In genomic region chr22:45863981-45864751, GRCh38 we compare ENCODE assay signal across 8 cellular contexts.
DNase-seq lines count a peak whose midpoint lies in the region; ATAC-seq and TF ChIP-seq lines count a peak whose summit lies in the region.

No MANE protein-coding gene starts in this region.

- CTCF ChIA-PET in AG04449 (lab: Yijun Ruan, JAX): interaction anchor here (0.7 to 5.4 kb wide), 62 partner anchors 10 to 423 kb away, joined by 3 to 66 read pairs (median 5); no protein-coding TSS in a partner anchor

- in situ Hi-C loops in GM23248 (cut with MboI): no loop called here

- no peak overlapping the region for H3K4me2 ChIP-seq in GM23248 (ENCODE audit: unreplicated experiment)

- WGBS in GM23248 (ENCODE audit: low coverage in 1 of 2, low lambda C conversion rate in 2 of 2, missing lambda C conversion rate in 2 of 2), 2 experiments: 26 to 27% methylated on average over 19 of the region's 19 CpGs

- no peaks in the 10 kb centered on the region for H3K9me3 ChIP-seq in GM23248 (ENCODE audit: low read depth)
- no peaks in the 10 kb centered on the region for H3K9me3 ChIP-seq in effector memory CD4-positive, alpha-beta T cell (ENCODE audit: control insufficient read depth, low read length)

- H3K27ac ChIP-seq in GM23248: no peak overlapping the region
- no peak overlapping the region for H3K27ac ChIP-seq in effector memory CD4-positive, alpha-beta T cell (ENCODE audit: insufficient read depth, low read length, poor library complexity, severe bottlenecking)

- H3K4me3 ChIP-seq in AG04449 (ENCODE audit: low read depth, low read length): no peak overlapping the region
- no peak overlapping the region for H3K4me3 ChIP-seq in GM23248
- H3K4me3 ChIP-seq in effector memory CD4-positive, alpha-beta T cell (ENCODE audit: insufficient read depth, low read depth, low read length, poor library complexity, severe bottlenecking): no peak overlapping the region

- DNase-seq in AG04449 (ENCODE audit: low read depth, low spot score): no peak
- peak; percentile 54 for DNase-seq in GM23248
- DNase-seq in NCI-H526 (lab: John Stamatoyannopoulos, UW): peak; percentile 5 to 71
- peak; percentile 86 for DNase-seq in activated CD4-positive, alpha-beta T cell treated with anti-CD3 and anti-CD28 coated beads, Interleukin-2, amount 50 U/mL, for 48 hours
- peak in 2 of 3 donors; percentile 8 to 43 for DNase-seq in effector memory CD4-positive, alpha-beta T cell
- peak; percentile 40 for DNase-seq in middle frontal gyrus (ENCODE audit: extremely low spot score, low spot score)
- DNase-seq in stimulated activated CD8-positive, alpha-beta memory T cell treated with anti-CD3 and anti-CD28 coated beads, Interleukin-4, amount 100 ng/mL, for 24 hours (ENCODE audit: low read depth): peak; percentile 68

- no peaks in the 10 kb centered on the region for H3K9me2 ChIP-seq in GM23248 (ENCODE audit: insufficient read depth)

- H3K36me3 ChIP-seq in GM23248 (ENCODE audit: low read depth): no peaks in the 10 kb centered on the region
- H3K36me3 ChIP-seq in effector memory CD4-positive, alpha-beta T cell (ENCODE audit: control insufficient read depth, insufficient read depth, low read length): no peaks in the 10 kb centered on the region

- no peak overlapping the region for H2AFZ ChIP-seq in GM23248

- no peaks in the 10 kb centered on the region for H3K79me2 ChIP-seq in GM23248 (ENCODE audit: insufficient read depth)

- peak; percentile 88 for TF ChIP-seq CTCF in AG04449 (IDR thresholded peaks at IDR 0.05; ENCODE audit: insufficient read depth, low read length, missing control alignments)

- H3K9ac ChIP-seq in GM23248: no peak overlapping the region

- ATAC-seq in GM21447 (IDR thresholded peaks at IDR 0.05; ENCODE audit: unreplicated experiment): no peak

- H3K4me1 ChIP-seq in GM23248 (ENCODE audit: insufficient read depth): no peaks in the 10 kb centered on the region; the same call in 1 of the 2 replicates
- no peaks in the 10 kb centered on the region for H3K4me1 ChIP-seq in effector memory CD4-positive, alpha-beta T cell (ENCODE audit: control insufficient read depth, insufficient read depth, low read length, poor library complexity, severe bottlenecking)

- H3F3A ChIP-seq in GM23248 (ENCODE audit: insufficient read depth): peaks cover 12% of the 10 kb centered on the region

- no peaks in the 10 kb centered on the region for H4K20me1 ChIP-seq in GM23248 (ENCODE audit: insufficient read depth)

- peaks cover 19% of the 10 kb centered on the region for H3K27me3 ChIP-seq in GM23248 (replicated peaks; ENCODE audit: insufficient read depth)
- peaks cover 11% of the 10 kb centered on the region for H3K27me3 ChIP-seq in effector memory CD4-positive, alpha-beta T cell (replicated peaks; ENCODE audit: control insufficient read depth, insufficient read depth, low read length, poor library complexity, severe bottlenecking)

- POLR2A ChIA-PET in AG04449 (lab: Yijun Ruan, JAX): interaction anchor here (1.2 kb wide), 1 partner anchor 105 kb away, joined by 4 read pairs; no protein-coding TSS in a partner anchor
